Comparison of ENCODE assay signal across 1 cellular context in genomic region chr9:136666364-136667216, GRCh38.
TF ChIP-seq lines count a peak whose summit lies in the region.

No MANE protein-coding gene starts in this region.

TF ChIP-seq in K562, 482 proteins besides CTCF, POLR2A, EP300 and RAD21 (continued from another document):
- peak; percentile 37; the same call in 1 of the 2 replicates for TF ChIP-seq NFE2 (IDR thresholded peaks at IDR 0.05; ENCODE audit: low read depth)
- TF ChIP-seq HNRNPL (IDR thresholded peaks at IDR 0.05; ENCODE audit: low read depth, low read length), result peak; percentile 71; the same call in 1 of the 2 replicates
- TF ChIP-seq FIP1L1 (IDR thresholded peaks at IDR 0.05; ENCODE audit: low read depth, low read length, poor library complexity, severe bottlenecking), result peak; percentile 39
- TF ChIP-seq ZBED1 (IDR thresholded peaks at IDR 0.05), result peak; percentile 64; the same call in 1 of the 2 replicates
- TF ChIP-seq PCBP1 (IDR thresholded peaks at IDR 0.05; ENCODE audit: low read depth, low read length, poor library complexity, severe bottlenecking), result peak; percentile 67
- no peak for TF ChIP-seq KDM4B (IDR thresholded peaks at IDR 0.05; ENCODE audit: borderline replicate concordance in 2 of 2, low read depth in 1 of 2)
- TF ChIP-seq SMARCC2 (IDR thresholded peaks at IDR 0.05; ENCODE audit: low read depth), result no peak
- TF ChIP-seq PATZ1 (CRISPR knock-in tag; IDR thresholded peaks at IDR 0.05; ENCODE audit: borderline replicate concordance), result no peak
- TF ChIP-seq RBFOX2 (IDR thresholded peaks at IDR 0.05; ENCODE audit: low read depth, low read length), result peak; percentile 67
- TF ChIP-seq VEZF1 (CRISPR knock-in tag; IDR thresholded peaks at IDR 0.05), result peak; percentile 58
- TF ChIP-seq DNMT1 (IDR thresholded peaks at IDR 0.05), result no peak
- TF ChIP-seq ZNF740 (CRISPR knock-in tag; IDR thresholded peaks at IDR 0.05), result no peak
- 0 out of 4 replicates have a peak, but pooled peaks of 1 of the 2 experiments have one; percentile 24 for TF ChIP-seq ZNF740 (tag; IDR thresholded peaks at IDR 0.05)
- no peak; a peak in 1 of 4 replicates for TF ChIP-seq NONO (IDR thresholded peaks at IDR 0.05; ENCODE audit: low read depth in 2 of 2, low read length in 1 of 2)
- no peak for TF ChIP-seq ATF7 (IDR thresholded peaks at IDR 0.05)
- 0 out of 2 replicates have a peak, but pooled peaks have one; percentile 19 for TF ChIP-seq TFAP4 (CRISPR knock-in tag; IDR thresholded peaks at IDR 0.05; ENCODE audit: borderline replicate concordance)
- no peak for TF ChIP-seq STAT5A (IDR thresholded peaks at IDR 0.05; ENCODE audit: borderline replicate concordance, low read length)
- TF ChIP-seq CTBP1 (IDR thresholded peaks at IDR 0.05; ENCODE audit: borderline replicate concordance), result no peak
- TF ChIP-seq ZBTB5 (IDR thresholded peaks at IDR 0.05), result no peak
- TF ChIP-seq ZNF668 (CRISPR knock-in tag; IDR thresholded peaks at IDR 0.05), result no peak
- peak; percentile 77 for TF ChIP-seq POLR2G (IDR thresholded peaks at IDR 0.05; ENCODE audit: low read depth, low read length)
- peak; percentile 41; the same call in 1 of the 2 replicates for TF ChIP-seq SUPT5H (IDR thresholded peaks at IDR 0.05)
- peak; percentile 67 for TF ChIP-seq RBM22 (IDR thresholded peaks at IDR 0.05; ENCODE audit: low read depth, low read length, poor library complexity, severe bottlenecking)
- no peak for TF ChIP-seq ZZZ3 (IDR thresholded peaks at IDR 0.05)
- 0 out of 2 replicates have a peak, but pooled peaks have one; percentile 0 for TF ChIP-seq SFPQ (IDR thresholded peaks at IDR 0.05; ENCODE audit: low read depth, low read length)
- TF ChIP-seq E2F3 (CRISPR knock-in tag; IDR thresholded peaks at IDR 0.05), result no peak
- peak; percentile 25 for TF ChIP-seq KDM5B (IDR thresholded peaks at IDR 0.05; ENCODE audit: insufficient replicate concordance, low read depth, low read length)
- no peak for TF ChIP-seq ZNF347 (CRISPR knock-in tag; IDR thresholded peaks at IDR 0.05; ENCODE audit: low read depth)
- no peak for TF ChIP-seq ZNF511 (CRISPR knock-in tag; IDR thresholded peaks at IDR 0.05)
- TF ChIP-seq ZBTB9 (CRISPR knock-in tag; IDR thresholded peaks at IDR 0.05), result no peak
- TF ChIP-seq TSHZ1 (CRISPR knock-in tag; IDR thresholded peaks at IDR 0.05), result no peak
- no peak for TF ChIP-seq SMC3 (conservative IDR thresholded peaks at IDR 0.05; ENCODE audit: insufficient read depth, low read depth, low read length)
- no peak for TF ChIP-seq GTF3C2 (IDR thresholded peaks at IDR 0.05; ENCODE audit: borderline replicate concordance, extremely low read depth, insufficient read length)
TF ChIP-seq in K562: peak in this region for 16.
